ENCODE assay signal across 12 cellular contexts in the genomic region with DNA sequence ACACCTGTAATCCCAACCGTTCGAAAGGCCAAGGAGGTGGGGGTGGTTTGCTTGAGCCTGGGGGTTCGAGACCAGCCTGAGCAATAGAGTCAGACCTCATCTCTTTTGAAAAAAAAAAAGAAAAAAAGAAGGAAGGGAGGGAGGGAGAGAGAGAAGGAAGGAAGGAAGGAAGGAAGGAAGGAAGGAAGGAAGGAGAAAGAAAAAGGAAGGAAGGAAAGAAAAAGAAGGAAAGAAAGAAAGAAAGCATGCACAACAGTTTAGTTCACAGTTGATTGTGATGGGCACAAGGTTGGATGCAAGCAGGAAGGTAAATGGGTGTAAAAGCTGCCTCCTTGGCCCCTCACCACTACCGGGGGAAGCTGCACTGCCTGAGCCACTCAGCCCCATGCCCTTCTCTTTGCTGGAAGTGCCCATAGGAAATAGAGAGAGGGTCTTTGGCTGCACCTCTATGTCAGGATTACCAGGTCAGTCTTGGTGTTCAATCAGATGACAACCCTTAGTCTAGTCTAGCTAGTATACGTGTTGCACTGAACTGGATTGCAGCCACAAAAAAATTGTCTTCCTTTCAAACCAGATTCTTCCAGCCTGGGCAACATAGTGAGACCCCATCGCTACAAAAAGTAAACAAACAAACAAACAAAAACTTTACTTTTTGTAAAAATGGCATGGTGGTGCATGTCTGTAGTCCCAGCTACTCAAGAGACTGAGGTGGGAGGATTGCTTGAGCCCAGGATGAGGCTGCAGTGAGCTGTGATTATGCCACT. TPM values are rescaled to one million over a fixed set of nuclear protein-coding genes. Genes with fewer than 3 reads are reported as not detected.
DNase-seq lines count a peak whose midpoint lies in the region; ATAC-seq lines count a peak whose summit lies in the region.
"Had no signal": no experiment of that assay in that cellular context is flagged by ENCODE, and none has a peak within 500 bp of the region (broad histone marks: within the 10 kb centered on the region; RNA-seq: fewer than 3 reads in every experiment).

No MANE protein-coding gene starts in this region.

- WGBS in right cardiac atrium: 80% methylated on average over 6 of the region's 6 CpGs

- peak overlapping the region; percentile 50 to 96 (median 88) for H3K27ac Mint-ChIP-seq in CD8-positive, alpha-beta memory T cell
- H3K27ac Mint-ChIP-seq in activated T-helper 17 cell treated with anti-CD3 and anti-CD28 coated beads, Interleukin-2, amount 50 U/mL, for 72 hours: peak overlapping the region; percentile 52
- H3K27ac Mint-ChIP-seq: activated naive CD8-positive, alpha-beta T cell treated with anti-CD3 and anti-CD28 coated beads for 36 hours had no signal

- H3K27me3 Mint-ChIP-seq in CD8-positive, alpha-beta memory T cell: no peaks in the 10 kb centered on the region
- no peaks in the 10 kb centered on the region for H3K27me3 Mint-ChIP-seq in activated T-helper 17 cell treated with anti-CD3 and anti-CD28 coated beads, Interleukin-2, amount 50 U/mL, for 72 hours
- H3K27me3 Mint-ChIP-seq: activated naive CD8-positive, alpha-beta T cell treated with anti-CD3 and anti-CD28 coated beads for 36 hours had no signal

- H3K4me1 ChIP-seq in CD8-positive, alpha-beta memory T cell (ENCODE audit: insufficient read depth, low read length): peaks cover 41% of the 10 kb centered on the region
- H3K4me1 ChIP-seq in right cardiac atrium (ENCODE audit: control insufficient read depth, insufficient read depth, low read length): peaks cover 3% of the 10 kb centered on the region

- no peak for DNase-seq in CD8-positive, alpha-beta memory T cell
- no peak for DNase-seq in right cardiac atrium
- DNase-seq in KG1 (lab: John Stamatoyannopoulos, UW): no peak
- DNase-seq in NAMALWA (ENCODE audit: low spot score): no peak
- DNase-seq in stimulated activated naive CD4-positive, alpha-beta T cell treated with Interleukin-2 at 50 U/mL for 16 hours (lab: John Stamatoyannopoulos, UW): no peak
- DNase-seq: activated naive CD8-positive, alpha-beta T cell treated with anti-CD3 and anti-CD28 coated beads for 36 hours; left cardiac atrium; NCI-H146 had no signal

- peaks cover 10 to 57% (median 14%) of the 10 kb centered on the region in 3 donors for H3K36me3 Mint-ChIP-seq in CD8-positive, alpha-beta memory T cell
- H3K36me3 Mint-ChIP-seq in activated T-helper 17 cell treated with anti-CD3 and anti-CD28 coated beads, Interleukin-2, amount 50 U/mL, for 72 hours (ENCODE audit: low read depth): peaks cover 95% of the 10 kb centered on the region

- H3K4me3 ChIP-seq in CD8-positive, alpha-beta memory T cell (ENCODE audit: low read length): no peak overlapping the region
- no peak overlapping the region for H3K4me3 ChIP-seq in right cardiac atrium (ENCODE audit: low read length)
- H3K4me3 ChIP-seq in skin epidermis: no peak overlapping the region

- POLR2A ChIA-PET in CD8-positive, alpha-beta memory T cell (lab: Charles Lee): interaction anchor here (0.6 to 2.7 kb wide), 2 partner anchors 17 to 38 kb away, joined by 6 to 14 read pairs; no protein-coding TSS in a partner anchor

- H3K4me3 Mint-ChIP-seq in CD8-positive, alpha-beta memory T cell: peak overlapping the region in 4 of 7 donors; percentile 4 to 70 (median 28)
- no peak overlapping the region for H3K4me3 Mint-ChIP-seq in activated T-helper 17 cell treated with anti-CD3 and anti-CD28 coated beads, Interleukin-2, amount 50 U/mL, for 72 hours
- H3K4me3 Mint-ChIP-seq: activated naive CD8-positive, alpha-beta T cell treated with anti-CD3 and anti-CD28 coated beads for 36 hours had no signal

- no peaks in the 10 kb centered on the region for H3K9me3 Mint-ChIP-seq in CD8-positive, alpha-beta memory T cell
- H3K9me3 Mint-ChIP-seq in activated T-helper 17 cell treated with anti-CD3 and anti-CD28 coated beads, Interleukin-2, amount 50 U/mL, for 72 hours: no peaks in the 10 kb centered on the region
- H3K9me3 Mint-ChIP-seq: activated naive CD8-positive, alpha-beta T cell treated with anti-CD3 and anti-CD28 coated beads for 36 hours had no signal

- no peaks in the 10 kb centered on the region for H3K9me3 ChIP-seq in CD8-positive, alpha-beta memory T cell (ENCODE audit: low read length)
- H3K9me3 ChIP-seq in right cardiac atrium (ENCODE audit: control insufficient read depth, low read length): no peaks in the 10 kb centered on the region

- H3K36me3 ChIP-seq in CD8-positive, alpha-beta memory T cell (ENCODE audit: insufficient read depth, low read length): peaks cover 15% of the 10 kb centered on the region

- peaks cover 39 to 55% (median 40%) of the 10 kb centered on the region in 3 donors for H3K4me1 Mint-ChIP-seq in CD8-positive, alpha-beta memory T cell
- H3K4me1 Mint-ChIP-seq in activated T-helper 17 cell treated with anti-CD3 and anti-CD28 coated beads, Interleukin-2, amount 50 U/mL, for 72 hours: peaks cover 13% of the 10 kb centered on the region

- CTCF ChIA-PET in CD8-positive, alpha-beta memory T cell (lab: Charles Lee): interaction anchor here (2.8 kb wide), 1 partner anchor 17 kb away, joined by 13 read pairs; no protein-coding TSS in a partner anchor

- H3K27ac ChIP-seq in CD8-positive, alpha-beta memory T cell (ENCODE audit: low read depth, low read length): no peak overlapping the region
- H3K27ac ChIP-seq in right cardiac atrium (ENCODE audit: low read length) (peak overlapping the region; percentile 92), skin epidermis (peak overlapping the region in 18 of 21 experiments; percentile 14 to 85 (median 59))
- H3K27ac ChIP-seq: epithelial cell of prostate had no signal

- H3K27me3 ChIP-seq in CD8-positive, alpha-beta memory T cell (ENCODE audit: insufficient read depth, low read length, poor library complexity, severe bottlenecking): no peaks in the 10 kb centered on the region
- no peaks in the 10 kb centered on the region for H3K27me3 ChIP-seq in right cardiac atrium (ENCODE audit: control insufficient read depth, insufficient read depth)

- ATAC-seq in activated T-helper 17 cell treated with anti-CD3 and anti-CD28 coated beads, Interleukin-2, amount 50 U/mL, for 72 hours (replicated peaks): no peak
- ATAC-seq in right cardiac atrium: no peak
- no peak for ATAC-seq in HG03520 (IDR thresholded peaks at IDR 0.05; ENCODE audit: unreplicated experiment)

- intact Hi-C loops in right cardiac atrium (cut with DNase I): no loop called here

RNA-seq across cellular contexts. Expression of gene MAP3K8, which starts 20.0 kb away (rescaled TPM):
- total RNA-seq in CD8-positive, alpha-beta memory T cell: 10 to 100 TPM; 40.3 to 42.6 TPM
- 16.4 TPM for polyA plus RNA-seq in CD8-positive, alpha-beta memory T cell
- total RNA-seq in activated T-helper 17 cell treated with anti-CD3 and anti-CD28 coated beads, Interleukin-2, amount 50 U/mL, for 72 hours: 10 to 100 TPM; 33.7 to 58.6 TPM
- 10 to 100 TPM in 2 of 4 donors, 1 to 10 TPM in 2; 7.7 to 17.2 (median 9.6) TPM for total RNA-seq in right cardiac atrium
- 6.5 TPM for polyA plus RNA-seq in right cardiac atrium
